8 cellular contexts compared by ENCODE assay signal in genomic region chr9:70410368-70410767, GRCh38. TPM values are rescaled to one million over a fixed set of nuclear protein-coding genes. Genes with fewer than 3 reads are reported as not detected.
DNase-seq lines count a peak whose midpoint lies in the region; ATAC-seq and TF ChIP-seq lines count a peak whose summit lies in the region.

No MANE protein-coding gene starts in this region.

- TF ChIP-seq CTCF in adrenal gland (IDR thresholded peaks at IDR 0.05) (no peak), liver (IDR thresholded peaks at IDR 0.05; ENCODE audit: low read depth, low read length, missing input control) (no peak), upper lobe of right lung (IDR thresholded peaks at IDR 0.05) (no peak)

- no peak for ATAC-seq in upper lobe of right lung
- no peak for ATAC-seq in GM19455 (IDR thresholded peaks at IDR 0.05; ENCODE audit: unreplicated experiment)

- H3K27me3 Mint-ChIP-seq in activated naive CD4-positive, alpha-beta T cell treated with anti-CD3 and anti-CD28 coated beads, Interleukin-2, amount 10 ng/mL, durations not matched to agents 7 days and 5 days, result peaks cover 5% of the 10 kb centered on the region

- H3K36me3 ChIP-seq in adrenal gland (replicated peaks in 1 of 2), result no peaks in the 10 kb centered on the region
- peaks cover 0 to 5% (median 0%) of the 10 kb centered on the region in 4 donors for H3K36me3 ChIP-seq in liver (ENCODE audit: control insufficient read depth in 4 of 4, insufficient read depth in 3 of 4, low read depth in 1 of 4, low read length in 3 of 4)
- H3K36me3 ChIP-seq in upper lobe of right lung, result peaks cover 5% of the 10 kb centered on the region

- WGBS in adrenal gland, 4 donors, result 0 to 18% (median 6%) methylated on average over 1 of the region's 1 CpG
- WGBS in liver, result 1% methylated on average over 1 of the region's 1 CpG

- H3K9me3 ChIP-seq in adrenal gland (replicated peaks in 1 of 3), result no peaks in the 10 kb centered on the region
- H3K9me3 ChIP-seq in liver (ENCODE audit: control insufficient read depth in 4 of 4, low read length in 3 of 4), result no peaks in the 10 kb centered on the region
- H3K9me3 ChIP-seq in upper lobe of right lung, result no peaks in the 10 kb centered on the region

- H3K4me3 ChIP-seq in adrenal gland, result peak overlapping the region in 3 of 4 donors; percentile 20 to 99 (median 98)
- peak overlapping the region; percentile 88 to 100 (median 89) for H3K4me3 ChIP-seq in liver (ENCODE audit: low read depth in 1 of 3, low read length in 3 of 3)
- peak overlapping the region; percentile 89 for H3K4me3 ChIP-seq in upper lobe of right lung

- no peaks in the 10 kb centered on the region for H3K9me3 Mint-ChIP-seq in activated naive CD4-positive, alpha-beta T cell treated with anti-CD3 and anti-CD28 coated beads, Interleukin-2, amount 10 ng/mL, durations not matched to agents 7 days and 5 days

- TF ChIP-seq POLR2A in adrenal gland (IDR thresholded peaks at IDR 0.05), result peak in 1 of 2 donors; percentile 10

- peak overlapping the region; percentile 100 for H3K27ac Mint-ChIP-seq in activated naive CD4-positive, alpha-beta T cell treated with anti-CD3 and anti-CD28 coated beads, Interleukin-2, amount 10 ng/mL, durations not matched to agents 7 days and 5 days

- peak overlapping the region; percentile 99 to 100 for H3K9ac ChIP-seq in liver (ENCODE audit: low read depth in 1 of 2, low read length in 2 of 2)

- H3K27me3 ChIP-seq in adrenal gland (no peaks in the 10 kb centered on the region), liver (ENCODE audit: control insufficient read depth in 4 of 4, insufficient read depth in 4 of 4, low read length in 3 of 4) (no peaks in the 10 kb centered on the region), upper lobe of right lung (no peaks in the 10 kb centered on the region)

- CTCF ChIA-PET in activated naive CD4-positive, alpha-beta T cell treated with anti-CD3 and anti-CD28 coated beads, Interleukin-2, amount 10 ng/mL, durations not matched to agents 7 days and 5 days (lab: Charles Lee), result interaction anchor here (1.1 to 1.7 kb wide), 5 partner anchors 11 to 192 kb away, joined by 5 to 10 read pairs (median 5); no protein-coding TSS in a partner anchor

- H3K36me3 Mint-ChIP-seq in activated naive CD4-positive, alpha-beta T cell treated with anti-CD3 and anti-CD28 coated beads, Interleukin-2, amount 10 ng/mL, durations not matched to agents 7 days and 5 days, result peaks cover 21% of the 10 kb centered on the region

- no peak for TF ChIP-seq RAD21 in liver (IDR thresholded peaks at IDR 0.05)

- DNase-seq in activated naive CD4-positive, alpha-beta T cell treated with anti-CD3 and anti-CD28 coated beads, Interleukin-2, amount 10 ng/mL, durations not matched to agents 7 days and 5 days, result no peak
- no peak for DNase-seq in activated naive CD4-positive, alpha-beta T cell treated with Interleukin-2 at 50 U/mL for 16 hours
- DNase-seq in adrenal gland (peak in 1 of 7 donors; percentile 50), upper lobe of right lung (no peak), DMS153 (lab: John Stamatoyannopoulos, UW) (no peak), iPS-NIHi7 (ENCODE audit: extremely low spot score) (no peak)

- peak overlapping the region; percentile 58 to 100 (median 99) for H3K27ac ChIP-seq in adrenal gland
- peak overlapping the region; percentile 87 to 99 for H3K27ac ChIP-seq in liver (ENCODE audit: low read depth in 1 of 2, low read length in 2 of 2)
- H3K27ac ChIP-seq in upper lobe of right lung, result peak overlapping the region; percentile 100

- H3K4me1 ChIP-seq in adrenal gland (replicated peaks in 1 of 2) (peaks cover 36 to 63% of the 10 kb centered on the region in 2 donors), liver (ENCODE audit: control insufficient read depth in 4 of 4, insufficient read depth in 4 of 4, low read length in 3 of 4) (peaks cover 10 to 62% (median 30%) of the 10 kb centered on the region in 4 donors), upper lobe of right lung (peaks cover 64% of the 10 kb centered on the region)

- H3K4me3 Mint-ChIP-seq in activated naive CD4-positive, alpha-beta T cell treated with anti-CD3 and anti-CD28 coated beads, Interleukin-2, amount 10 ng/mL, durations not matched to agents 7 days and 5 days, result peak overlapping the region; percentile 97

- H3K4me1 Mint-ChIP-seq in activated naive CD4-positive, alpha-beta T cell treated with anti-CD3 and anti-CD28 coated beads, Interleukin-2, amount 10 ng/mL, durations not matched to agents 7 days and 5 days, result peaks cover 68% of the 10 kb centered on the region

- intact Hi-C loops in adrenal gland (cut with DNase I) (loop anchor here (5.0 to 10.0 kb wide), 3 partner anchors 72 to 194 kb away; no protein-coding TSS in a partner anchor), upper lobe of right lung (cut with DNase I) (loop anchor here (10.0 kb wide), 1 partner anchor 174 kb away; no protein-coding TSS in a partner anchor)

TF ChIP-seq in liver, 16 proteins besides CTCF, POLR2A, EP300 and RAD21:
- no peak for TF ChIP-seq HNF4G (IDR thresholded peaks at IDR 0.05)
- TF ChIP-seq REST (IDR thresholded peaks at IDR 0.05), result peak; percentile 2
- TF ChIP-seq MAX (IDR thresholded peaks at IDR 0.05), result no peak
- no peak for TF ChIP-seq GABPA (IDR thresholded peaks at IDR 0.05 in 1 of 2, conservative IDR thresholded peaks at IDR 0.05 in 1 of 2)
TF ChIP-seq in liver: peak in this region for 1.

RNA-seq across cellular contexts. Expression of gene KLF9, which starts 4.1 kb away (rescaled TPM):
- 10 to 100 TPM; 34.3 to 80.7 (median 45.3) TPM for total RNA-seq in adrenal gland
- 10 to 100 TPM; 16.8 to 34.1 (median 17.1) TPM for polyA plus RNA-seq in adrenal gland
- total RNA-seq in liver, result 10 to 100 TPM in 1 of 2 donors, 1 to 10 TPM in 1; 2.2 to 77.0 TPM
- 10 to 100 TPM; 15.0 to 18.4 TPM for polyA plus RNA-seq in liver
- total RNA-seq in upper lobe of right lung, result 91.0 TPM
